In the genomic region with DNA sequence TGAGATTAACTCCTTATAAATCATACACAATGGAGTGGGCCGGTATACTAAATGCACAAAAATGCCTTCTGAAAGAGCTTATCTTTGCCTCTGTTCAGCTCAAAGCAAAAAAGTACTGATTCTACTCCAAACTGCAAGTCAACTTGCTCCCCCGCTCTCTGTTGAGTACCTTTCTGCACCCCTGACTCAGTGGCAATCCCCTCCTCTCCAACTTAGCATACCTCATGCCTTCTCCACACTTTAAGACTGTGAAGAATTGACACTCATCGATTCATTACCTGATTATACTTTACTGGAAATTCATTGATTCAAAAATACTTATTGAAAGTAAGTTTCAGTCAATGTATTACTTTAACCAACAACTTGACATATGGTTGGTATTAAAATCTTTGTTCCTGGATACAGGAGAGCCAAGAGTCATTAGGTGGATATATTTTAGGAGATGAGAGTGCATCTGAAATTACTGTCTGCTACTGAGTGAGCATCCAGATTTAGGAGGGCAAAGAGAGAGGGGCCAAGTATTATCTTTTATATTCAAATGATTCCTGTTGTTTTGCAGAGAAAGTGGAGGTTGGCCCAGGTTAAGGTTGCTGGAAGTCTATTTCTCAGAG, we compare ENCODE assay signal across 27 cellular contexts.
"Had no signal": no experiment of that assay in that cellular context is flagged by ENCODE, and none has a peak within 500 bp of the region (broad histone marks: within the 10 kb centered on the region; RNA-seq: fewer than 3 reads in every experiment).

No MANE protein-coding gene starts in this region.

- H3K27me3 Mint-ChIP-seq: activated naive CD8-positive, alpha-beta T cell; dendritic cell treated with granulocyte-macrophage colony-stimulating factor and Interleukin-4, amounts not matched to agents 40 ng/mL and 50 ng/mL, for 4 days had no signal

- H3K4me3 Mint-ChIP-seq: activated B cell treated with CpG ODN at 0.5 μM for 24 hours; activated CD4-positive, alpha-beta T cell treated with anti-CD3 and anti-CD28 coated beads, Interleukin-2, amount 10 ng/mL, durations not matched to agents 7 days and 5 days; activated CD8-positive, alpha-beta memory T cell treated with anti-CD3 and anti-CD28 coated beads, Interleukin-2, amount 10 ng/mL, durations not matched to agents 7 days and 5 days; activated CD8-positive, alpha-beta T cell treated with anti-CD3 and anti-CD28 coated beads, Interleukin-2, amount 10 ng/mL, durations not matched to agents 7 days and 5 days; activated naive CD8-positive, alpha-beta T cell; central memory CD8-positive, alpha-beta T cell; dendritic cell treated with granulocyte-macrophage colony-stimulating factor and Interleukin-4, amounts not matched to agents 40 ng/mL and 50 ng/mL, for 4 days; endodermal cell; T-helper 17 cell; T-helper 2 cell treated with Interferon-gamma antibody and Interleukin-4, amounts not matched to agents 5 μg/mL and 100 μg/mL, for 36 hours had no signal

- H3K4me1 Mint-ChIP-seq: activated B cell treated with CpG ODN at 0.5 μM for 24 hours; activated CD4-positive, alpha-beta T cell treated with anti-CD3 and anti-CD28 coated beads, Interleukin-2, amount 10 ng/mL, durations not matched to agents 7 days and 5 days; activated CD8-positive, alpha-beta memory T cell treated with anti-CD3 and anti-CD28 coated beads, Interleukin-2, amount 10 ng/mL, durations not matched to agents 7 days and 5 days; central memory CD8-positive, alpha-beta T cell; T-helper 17 cell had no signal

- ATAC-seq: activated CD4-positive, CD25-positive, alpha-beta regulatory T cell treated with anti-CD3 and anti-CD28 coated beads, Interleukin-2, amount 50 U/mL, for 24 hours; activated CD8-positive, alpha-beta memory T cell treated with anti-CD3 and anti-CD28 coated beads, Interleukin-2, amount 10 ng/mL, durations not matched to agents 7 days and 5 days; activated CD8-positive, alpha-beta T cell treated with anti-CD3 and anti-CD28 coated beads, Interleukin-2, amount 10 ng/mL, durations not matched to agents 7 days and 5 days; esophagus mucosa; T-helper 17 cell had no signal

- DNase-seq: activated B cell treated with CpG ODN at 0.5 μM for 24 hours; activated CD4-positive, alpha-beta T cell treated with anti-CD3 and anti-CD28 coated beads, Interleukin-2, amount 10 ng/mL, durations not matched to agents 7 days and 5 days; activated CD4-positive, alpha-beta T cell treated with anti-CD3 and anti-CD28 coated beads, Interleukin-2, amount 50 U/mL, for 4 hours; activated CD8-positive, alpha-beta memory T cell treated with anti-CD3 and anti-CD28 coated beads, Interleukin-2, amount 10 ng/mL, durations not matched to agents 7 days and 5 days; activated CD8-positive, alpha-beta memory T cell treated with anti-CD3 and anti-CD28 coated beads, Interleukin-2, amount 50 U/mL, for 4 hours; activated CD8-positive, alpha-beta T cell treated with anti-CD3 and anti-CD28 coated beads, Interleukin-2, amount 10 ng/mL, durations not matched to agents 7 days and 5 days; activated gamma-delta T cell; activated naive CD4-positive, alpha-beta T cell; activated T-cell treated with anti-CD3 and anti-CD28 coated beads, Interleukin-2, amount 50 U/mL, for 1 hour; amniotic stem cell; anterior cingulate cortex; brain microvascular endothelial cell; dorsolateral prefrontal cortex; effector memory CD4-positive, alpha-beta T cell; endodermal cell; foreskin fibroblast; head of caudate nucleus; T-helper 1 cell; T-helper 17 cell; T1000; WERI-Rb-1 had no signal

- H3K9me3 Mint-ChIP-seq: activated B cell treated with CpG ODN at 0.5 μM for 24 hours; central memory CD8-positive, alpha-beta T cell; dendritic cell treated with granulocyte-macrophage colony-stimulating factor and Interleukin-4, amounts not matched to agents 40 ng/mL and 50 ng/mL, for 4 days; endodermal cell; T-helper 2 cell treated with Interferon-gamma antibody and Interleukin-4, amounts not matched to agents 5 μg/mL and 100 μg/mL, for 36 hours had no signal

- H3K36me3 Mint-ChIP-seq: activated CD8-positive, alpha-beta memory T cell treated with anti-CD3 and anti-CD28 coated beads, Interleukin-2, amount 10 ng/mL, durations not matched to agents 7 days and 5 days; activated naive CD8-positive, alpha-beta T cell had no signal

- H3K27ac Mint-ChIP-seq: activated B cell treated with CpG ODN at 0.5 μM for 24 hours; activated CD4-positive, alpha-beta T cell treated with anti-CD3 and anti-CD28 coated beads, Interleukin-2, amount 10 ng/mL, durations not matched to agents 7 days and 5 days; activated CD8-positive, alpha-beta memory T cell treated with anti-CD3 and anti-CD28 coated beads, Interleukin-2, amount 10 ng/mL, durations not matched to agents 7 days and 5 days; activated CD8-positive, alpha-beta T cell treated with anti-CD3 and anti-CD28 coated beads, Interleukin-2, amount 10 ng/mL, durations not matched to agents 7 days and 5 days; activated naive CD8-positive, alpha-beta T cell; dendritic cell treated with granulocyte-macrophage colony-stimulating factor and Interleukin-4, amounts not matched to agents 40 ng/mL and 50 ng/mL, for 4 days; endodermal cell; T-helper 17 cell; T-helper 2 cell treated with Interferon-gamma antibody and Interleukin-4, amounts not matched to agents 5 μg/mL and 100 μg/mL, for 36 hours had no signal
